8 cellular contexts compared by ENCODE assay signal in genomic region chr12:115354007-115354452, GRCh38.
DNase-seq lines count a peak whose midpoint lies in the region; ATAC-seq, FAIRE-seq and TF ChIP-seq lines count a peak whose summit lies in the region.

No MANE protein-coding gene starts in this region.

- peak overlapping the region; percentile 95 for H3K9ac ChIP-seq in keratinocyte (ENCODE audit: control insufficient read depth, extremely low read depth, insufficient read depth, low read length)

- intact Hi-C loops in adrenal gland (cut with DNase I): no loop called here

- DNase-seq in adrenal gland (peak; percentile 85 to 93 (median 90)), keratinocyte (ENCODE audit: low read depth, low spot score) (peak; percentile 76), cerebellum (ENCODE audit: low spot score) (no peak)
- no peak for DNase-seq in activated effector memory CD4-positive, alpha-beta T cell treated with Interleukin-2 at 50 U/mL for 16 hours
- no peak for DNase-seq in activated naive CD4-positive, alpha-beta T cell (lab: John Stamatoyannopoulos, UW)

- H3K9me1 ChIP-seq in keratinocyte (ENCODE audit: control insufficient read depth, extremely low read depth, insufficient read depth, low read length): no peaks in the 10 kb centered on the region

- dilution Hi-C loops in keratinocyte (cut with MboI; ENCODE audit: extremely low pct_ligation_motif_present, low sequenced_read_pairs): no loop called here

- peak overlapping the region; percentile 73 for H2AFZ ChIP-seq in ACC112 (ENCODE audit: low read length, unreplicated experiment)
- H2AFZ ChIP-seq in keratinocyte (ENCODE audit: control insufficient read depth, low read length): peak overlapping the region; percentile 75

- H3K27ac ChIP-seq in ACC112 (ENCODE audit: low read depth, low read length) (peak overlapping the region; percentile 91), adrenal gland (peak overlapping the region; percentile 72 to 94 (median 88)), keratinocyte (ENCODE audit: control insufficient read depth, insufficient read depth, low read length) (peak overlapping the region; percentile 99), thymus (ENCODE audit: low read depth) (peak overlapping the region; percentile 46)

- H3K4me1 ChIP-seq in ACC112 (ENCODE audit: control insufficient read depth, insufficient read depth, low read length, unreplicated experiment) (peaks cover 29% of the 10 kb centered on the region), adrenal gland (replicated peaks in 1 of 2) (peaks cover 8 to 14% of the 10 kb centered on the region in 2 donors), keratinocyte (ENCODE audit: control insufficient read depth, extremely low read depth, insufficient read depth, low read length) (peaks cover 24% of the 10 kb centered on the region), thymus (ENCODE audit: control insufficient read depth, insufficient read depth, low read length) (no peaks in the 10 kb centered on the region)

- H3K36me3 ChIP-seq in ACC112 (ENCODE audit: insufficient read depth, low read length) (no peaks in the 10 kb centered on the region), adrenal gland (replicated peaks in 1 of 2) (no peaks in the 10 kb centered on the region), keratinocyte (ENCODE audit: control insufficient read depth in 2 of 2, extremely low read depth in 1 of 2, insufficient read depth in 2 of 2, low read length in 2 of 2) (no peaks in the 10 kb centered on the region), thymus (ENCODE audit: control insufficient read depth, insufficient read depth) (no peaks in the 10 kb centered on the region)

- H3K27me3 ChIP-seq in ACC112 (ENCODE audit: insufficient read depth, low read length): no peaks in the 10 kb centered on the region
- H3K27me3 ChIP-seq in adrenal gland: no peaks in the 10 kb centered on the region
- no peaks in the 10 kb centered on the region for H3K27me3 ChIP-seq in keratinocyte (ENCODE audit: control insufficient read depth, extremely low read depth, insufficient read depth, low read length)
- H3K27me3 ChIP-seq in thymus (ENCODE audit: control insufficient read depth, insufficient read depth): no peaks in the 10 kb centered on the region

- peak overlapping the region; percentile 95 for H3K4me2 ChIP-seq in keratinocyte (ENCODE audit: control insufficient read depth, extremely low read depth, insufficient read depth, low read depth, low read length)

- FAIRE-seq in keratinocyte (lab: Jason Lieb, UNC): peak; percentile 98

- 20 to 36% (median 27%) methylated on average over 4 of the region's 4 CpGs for WGBS in adrenal gland, 4 donors
- WGBS in thymus: 82% methylated on average over 4 of the region's 4 CpGs

- H3K4me3 ChIP-seq in ACC112 (ENCODE audit: low read depth, low read length) (peak overlapping the region; percentile 72), adrenal gland (peak overlapping the region in 2 of 4 donors; percentile 36 to 45), keratinocyte (ENCODE audit: control insufficient read depth in 2 of 3, extremely low read depth in 1 of 3, insufficient read depth in 2 of 3, low read depth in 1 of 3, low read length in 3 of 3) (peak overlapping the region; percentile 23 to 80 (median 76)), thymus (ENCODE audit: low read length) (no peak overlapping the region)

- no peaks in the 10 kb centered on the region for H3K79me2 ChIP-seq in ACC112 (ENCODE audit: control insufficient read depth, insufficient read depth, low read length, unreplicated experiment)
- H3K79me2 ChIP-seq in keratinocyte (ENCODE audit: control insufficient read depth, insufficient read depth, low read length): no peaks in the 10 kb centered on the region

- no peak for TF ChIP-seq CTCF in adrenal gland (IDR thresholded peaks at IDR 0.05)
- TF ChIP-seq CTCF in keratinocyte (optimal IDR thresholded peaks at IDR 0.05 in 1 of 3, IDR thresholded peaks at IDR 0.05 in 1 of 3, conservative IDR thresholded peaks at IDR 0.05 in 1 of 3; ENCODE audit: extremely low read depth in 1 of 3, insufficient read depth in 2 of 3, low read length in 3 of 3): no peak

- no peaks in the 10 kb centered on the region for H3K9me3 ChIP-seq in adrenal gland (replicated peaks in 1 of 3)
- H3K9me3 ChIP-seq in keratinocyte (ENCODE audit: control insufficient read depth, low read depth, low read length): no peaks in the 10 kb centered on the region
- no peaks in the 10 kb centered on the region for H3K9me3 ChIP-seq in thymus (ENCODE audit: control insufficient read depth)

- ATAC-seq in HG03095 (IDR thresholded peaks at IDR 0.05; ENCODE audit: unreplicated experiment): peak; percentile 51

- no peaks in the 10 kb centered on the region for H4K20me1 ChIP-seq in keratinocyte (ENCODE audit: control insufficient read depth, extremely low read depth, insufficient read depth, low read length)

- peak; percentile 28 to 95 for TF ChIP-seq POLR2A in adrenal gland (IDR thresholded peaks at IDR 0.05)

Comparison
In these comparisons a context has a peak if more than half of its experiments do, and no peak if none do; other contexts are left out.
1. H3K27ac ChIP-seq: peak in every context shown above with its lines; median percentile 99 in keratinocyte; 91 in ACC112; 88 in adrenal gland; 46 in thymus.
2. DNase-seq: peak in adrenal gland (7 of 7) and keratinocyte (single experiment); none in cerebellum (single experiment), activated effector memory CD4-positive, alpha-beta T cell treated with Interleukin-2 at 50 U/mL for 16 hours (single experiment) and activated naive CD4-positive, alpha-beta T cell (0 of 4).